Comparison of ENCODE assay signal across 1 cellular context in the genomic region with DNA sequence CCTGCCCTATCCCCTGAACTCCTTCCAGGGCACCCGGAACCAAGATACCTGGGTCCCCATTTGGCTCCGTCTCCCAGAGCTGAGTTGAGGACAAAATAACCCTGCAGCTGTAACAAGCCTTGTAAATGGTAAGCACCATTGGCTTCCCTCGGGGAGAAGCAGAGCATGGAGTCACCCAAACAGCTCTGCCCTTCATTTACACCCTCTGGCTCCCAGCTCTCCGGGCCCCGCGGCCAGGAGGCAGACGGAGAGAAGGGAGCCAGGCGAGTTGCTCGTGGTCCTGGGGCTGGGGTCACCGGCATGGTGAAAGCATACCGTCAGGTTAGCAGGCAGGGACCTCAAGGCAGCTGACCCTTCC.
TF ChIP-seq lines count a peak whose summit lies in the region.

No MANE protein-coding gene starts in this region.

TF ChIP-seq in GM12878, 131 proteins besides CTCF, POLR2A, EP300 and RAD21:
- TF ChIP-seq ATF2 (IDR thresholded peaks at IDR 0.05; ENCODE audit: low read length) (no peak), MEF2B (IDR thresholded peaks at IDR 0.05; ENCODE audit: partially characterized antibody, poor library complexity, severe bottlenecking) (no peak), BCL11A (IDR thresholded peaks at IDR 0.05; ENCODE audit: low read depth, low read length) (no peak), BACH1 (IDR thresholded peaks at IDR 0.05; ENCODE audit: borderline replicate concordance) (no peak), CHD1 (IDR thresholded peaks at IDR 0.05; ENCODE audit: low read depth, low read length) (peak; percentile 83; the same call in 1 of the 2 replicates), MLLT1 (IDR thresholded peaks at IDR 0.05) (peak; percentile 75; the same call in 1 of the 2 replicates)
